In the genomic region with DNA sequence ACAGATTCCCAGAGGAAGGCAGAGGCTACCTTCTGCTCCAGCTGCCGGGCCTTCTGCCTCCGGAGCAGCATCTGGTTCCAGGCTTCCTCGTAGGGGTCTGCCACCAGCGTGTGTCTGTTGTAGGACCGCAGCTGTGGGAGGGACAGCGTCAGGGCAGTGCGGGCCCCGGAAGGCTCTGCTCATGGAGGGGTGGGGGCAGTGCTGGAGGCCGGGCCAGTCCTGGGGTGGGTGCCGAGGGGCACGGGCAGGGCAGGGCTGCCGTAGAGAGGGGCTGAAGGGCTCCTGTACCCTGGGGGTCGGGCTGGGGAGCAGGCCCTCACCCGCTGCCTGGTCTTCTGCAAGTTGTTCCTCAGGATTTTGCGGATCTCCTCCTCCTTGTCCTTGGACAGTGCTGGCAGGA, we compare ENCODE assay signal across 16 cellular contexts. TPM values are rescaled to one million over a fixed set of nuclear protein-coding genes. Genes with fewer than 3 reads are reported as not detected.
DNase-seq lines count a peak whose midpoint lies in the region; ATAC-seq and TF ChIP-seq lines count a peak whose summit lies in the region.
"Had no signal": no experiment of that assay in that cellular context is flagged by ENCODE, and none has a peak within 500 bp of the region (broad histone marks: within the 10 kb centered on the region; RNA-seq: fewer than 3 reads in every experiment).

No MANE protein-coding gene starts in this region.

- no peaks in the 10 kb centered on the region for H3K9me3 ChIP-seq in BLaER1
- H3K9me3 ChIP-seq: A549, BE2C had no signal

- peak overlapping the region in 4 of 7 donors; percentile 64 to 93 (median 70) for H3K27ac Mint-ChIP-seq in CD14-positive monocyte
- H3K27ac Mint-ChIP-seq in memory B cell, result peak overlapping the region; percentile 24
- H3K27ac Mint-ChIP-seq: CD4-positive, alpha-beta T cell had no signal

- CTCF ChIA-PET in RWPE1 (lab: Yijun Ruan, JAX), result interaction anchor here (0.7 to 9.7 kb wide), 7 partner anchors 10 to 193 kb away, joined by 3 to 166 read pairs (median 7); no protein-coding TSS in a partner anchor

- H3K4me3 ChIP-seq in BLaER1, result no peak overlapping the region
- H3K4me3 ChIP-seq: A549, K562 had no signal

- peaks cover 0 to 2% (median 0%) of the 10 kb centered on the region in 7 donors for H3K9me3 Mint-ChIP-seq in CD14-positive monocyte
- no peaks in the 10 kb centered on the region for H3K9me3 Mint-ChIP-seq in memory B cell
- H3K9me3 Mint-ChIP-seq: CD4-positive, alpha-beta T cell had no signal

- no peaks in the 10 kb centered on the region for H3K27me3 ChIP-seq in BLaER1
- H3K27me3 ChIP-seq: BE2C had no signal

- H3K4me1 ChIP-seq in BLaER1, result peaks cover 46% of the 10 kb centered on the region

- no peak for DNase-seq in CD14-positive monocyte (ENCODE audit: low spot score)
- no peak for DNase-seq in RWPE1 (ENCODE audit: low spot score)
- no peak for DNase-seq in memory B cell (ENCODE audit: low spot score in 2 of 2)
- no peak for DNase-seq in cortex of kidney (lab: John Stamatoyannopoulos, UW)
- no peak for DNase-seq in iPS-NIHi7 (ENCODE audit: extremely low spot score)
- DNase-seq in DMS79 treated with DMSO at 0.1 percent for 48 hours (lab: John Stamatoyannopoulos, UW), result no peak
- no peak for DNase-seq in NCI-H226
- DNase-seq: BE2C; CD4-positive, alpha-beta T cell; DMS153; DND-41; GDM1 had no signal

- H3K9ac ChIP-seq in BLaER1, result peak overlapping the region; percentile 45; the same call in 1 of the 2 replicates

- H3K4me1 Mint-ChIP-seq in CD14-positive monocyte (peaks cover 49% of the 10 kb centered on the region), memory B cell (peaks cover 27% of the 10 kb centered on the region)

- 0 out of 2 replicates have a peak, but pooled peaks cover 3% of the 10 kb centered on the region for H3K36me3 ChIP-seq in BLaER1

- POLR2A ChIA-PET in RWPE1 (lab: Yijun Ruan, JAX; ENCODE audit: low non-redundant PET), result interaction anchor here (0.5 kb wide), 1 partner anchor 52 kb away, joined by 3 read pairs; no protein-coding TSS in a partner anchor

- H3K36me3 Mint-ChIP-seq in CD14-positive monocyte, result peaks cover 43 to 66% of the 10 kb centered on the region in 2 donors
- H3K36me3 Mint-ChIP-seq in memory B cell, result no peaks in the 10 kb centered on the region

- no peak overlapping the region for H3K4me2 ChIP-seq in BLaER1
- H3K4me2 ChIP-seq: A549 had no signal

- H3K4me3 Mint-ChIP-seq in CD14-positive monocyte (no peak overlapping the region), memory B cell (no peak overlapping the region)
- H3K4me3 Mint-ChIP-seq: CD4-positive, alpha-beta T cell had no signal

- ATAC-seq in memory B cell (ENCODE audit: low read depth), result no peak

- intact Hi-C loops in CD14-positive monocyte (cut with micrococcal nuclease), result loop anchor here (1.0 to 10.0 kb wide), 4 partner anchors 96 to 293 kb away; a partner anchor contains a TSS

- H3K27me3 Mint-ChIP-seq in CD14-positive monocyte (ENCODE audit: low read depth in 3 of 3) (peaks cover 0 to 9% (median 0%) of the 10 kb centered on the region in 3 donors), memory B cell (no peaks in the 10 kb centered on the region)
- H3K27me3 Mint-ChIP-seq: CD4-positive, alpha-beta T cell had no signal

- TF ChIP-seq CTCF in CD14-positive monocyte (IDR thresholded peaks at IDR 0.05) (no peak), RWPE1 (conservative IDR thresholded peaks at IDR 0.05; ENCODE audit: low read depth) (no peak)

- no peaks in the 10 kb centered on the region for H4K20me1 ChIP-seq in BLaER1

- H3K27ac ChIP-seq in BLaER1 (peak overlapping the region; percentile 83), RWPE1 (peak overlapping the region; percentile 96)
- H3K27ac ChIP-seq: HL-60 had no signal

RNA-seq across cellular contexts. Expression of a gene that starts 53.2 kb away (rescaled TPM):
- polyA plus RNA-seq in CD14-positive monocyte, result 1 to 10 TPM; 4.5 to 4.6 TPM
